Comparison of ENCODE assay signal across 1 cellular context in the genomic region with DNA sequence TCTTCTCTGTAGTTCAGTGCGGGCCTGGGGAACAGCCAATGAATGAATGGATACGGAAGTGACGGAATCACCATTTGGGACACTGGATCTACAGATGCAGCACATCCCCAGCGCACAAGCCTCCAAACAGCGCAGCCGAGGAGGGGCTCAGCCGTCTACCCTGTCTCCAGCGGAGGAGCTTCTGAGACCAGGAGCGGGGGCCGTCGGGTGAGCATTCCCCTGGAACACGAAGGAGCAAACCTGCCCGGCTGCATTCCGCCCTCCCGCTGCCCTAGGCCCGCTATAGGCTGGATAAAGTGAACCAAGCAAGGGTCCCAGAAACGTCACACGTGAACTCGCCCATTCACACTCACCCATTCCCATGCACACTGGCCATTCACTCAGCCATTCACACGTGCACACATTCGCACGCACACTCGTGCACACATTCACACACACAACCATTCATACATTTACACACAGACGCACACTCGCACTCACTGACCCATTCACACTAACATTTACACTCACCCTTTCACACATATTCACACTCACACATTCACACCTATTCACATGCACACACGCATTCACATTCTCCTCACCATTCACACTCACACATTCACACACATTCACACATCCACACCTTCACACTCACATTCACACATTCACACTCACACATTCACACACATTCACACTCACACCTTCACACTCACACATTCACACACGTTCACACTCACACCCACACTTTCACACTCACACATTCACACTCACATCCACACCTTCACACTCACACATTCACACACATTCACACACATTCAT.
A peak's percentile ranks its signal among the peaks of the same experiment; 100 is the strongest.
TF ChIP-seq lines count a peak whose summit lies in the region.

No MANE protein-coding gene starts in this region.

TF ChIP-seq in GM12878, 131 proteins besides CTCF, POLR2A, EP300 and RAD21:
- TF ChIP-seq, protein P1, sequence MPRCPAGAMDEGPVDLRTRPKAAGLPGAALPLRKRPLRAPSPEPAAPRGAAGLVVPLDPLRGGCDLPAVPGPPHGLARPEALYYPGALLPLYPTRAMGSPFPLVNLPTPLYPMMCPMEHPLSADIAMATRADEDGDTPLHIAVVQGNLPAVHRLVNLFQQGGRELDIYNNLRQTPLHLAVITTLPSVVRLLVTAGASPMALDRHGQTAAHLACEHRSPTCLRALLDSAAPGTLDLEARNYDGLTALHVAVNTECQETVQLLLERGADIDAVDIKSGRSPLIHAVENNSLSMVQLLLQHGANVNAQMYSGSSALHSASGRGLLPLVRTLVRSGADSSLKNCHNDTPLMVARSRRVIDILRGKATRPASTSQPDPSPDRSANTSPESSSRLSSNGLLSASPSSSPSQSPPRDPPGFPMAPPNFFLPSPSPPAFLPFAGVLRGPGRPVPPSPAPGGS (IDR thresholded peaks at IDR 0.05; ENCODE audit: borderline replicate concordance, insufficient read depth, low read depth, low read length, poor library complexity, severe bottlenecking), result peak; percentile 97
- TF ChIP-seq NFIC (IDR thresholded peaks at IDR 0.05; ENCODE audit: low read depth, low read length) (0 out of 2 replicates have a peak, but pooled peaks have one; percentile 16), KLF5 (IDR thresholded peaks at IDR 0.05; ENCODE audit: partially characterized antibody) (no peak), CEBPB (IDR thresholded peaks at IDR 0.05; ENCODE audit: borderline replicate concordance in 1 of 2, low read depth in 2 of 2, low read length in 2 of 2) (no peak), SMARCA5 (IDR thresholded peaks at IDR 0.05) (no peak), TCF3 (IDR thresholded peaks at IDR 0.05; ENCODE audit: borderline replicate concordance, insufficient read depth, low read depth, low read length) (peak; percentile 52; the same call in 1 of the 2 replicates), TARDBP (IDR thresholded peaks at IDR 0.05; ENCODE audit: borderline replicate concordance) (no peak), ESRRA (IDR thresholded peaks at IDR 0.05; ENCODE audit: low read length) (no peak), NBN (IDR thresholded peaks at IDR 0.05) (no peak), WRNIP1 (IDR thresholded peaks at IDR 0.05; ENCODE audit: borderline replicate concordance, low read depth, low read length) (no peak), STAT1 (conservative IDR thresholded peaks at IDR 0.05) (no peak)
- TF ChIP-seq, protein P2, sequence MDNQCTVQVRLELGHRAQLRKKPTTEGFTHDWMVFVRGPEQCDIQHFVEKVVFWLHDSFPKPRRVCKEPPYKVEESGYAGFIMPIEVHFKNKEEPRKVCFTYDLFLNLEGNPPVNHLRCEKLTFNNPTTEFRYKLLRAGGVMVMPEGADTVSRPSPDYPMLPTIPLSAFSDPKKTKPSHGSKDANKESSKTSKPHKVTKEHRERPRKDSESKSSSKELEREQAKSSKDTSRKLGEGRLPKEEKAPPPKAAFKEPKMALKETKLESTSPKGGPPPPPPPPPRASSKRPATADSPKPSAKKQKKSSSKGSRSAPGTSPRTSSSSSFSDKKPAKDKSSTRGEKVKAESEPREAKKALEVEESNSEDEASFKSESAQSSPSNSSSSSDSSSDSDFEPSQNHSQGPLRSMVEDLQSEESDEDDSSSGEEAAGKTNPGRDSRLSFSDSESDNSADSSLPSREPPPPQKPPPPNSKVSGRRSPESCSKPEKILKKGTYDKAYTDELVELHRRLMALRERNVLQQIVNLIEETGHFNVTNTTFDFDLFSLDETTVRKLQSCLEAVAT (IDR thresholded peaks at IDR 0.05), result no peak
- TF ChIP-seq, protein P3, sequence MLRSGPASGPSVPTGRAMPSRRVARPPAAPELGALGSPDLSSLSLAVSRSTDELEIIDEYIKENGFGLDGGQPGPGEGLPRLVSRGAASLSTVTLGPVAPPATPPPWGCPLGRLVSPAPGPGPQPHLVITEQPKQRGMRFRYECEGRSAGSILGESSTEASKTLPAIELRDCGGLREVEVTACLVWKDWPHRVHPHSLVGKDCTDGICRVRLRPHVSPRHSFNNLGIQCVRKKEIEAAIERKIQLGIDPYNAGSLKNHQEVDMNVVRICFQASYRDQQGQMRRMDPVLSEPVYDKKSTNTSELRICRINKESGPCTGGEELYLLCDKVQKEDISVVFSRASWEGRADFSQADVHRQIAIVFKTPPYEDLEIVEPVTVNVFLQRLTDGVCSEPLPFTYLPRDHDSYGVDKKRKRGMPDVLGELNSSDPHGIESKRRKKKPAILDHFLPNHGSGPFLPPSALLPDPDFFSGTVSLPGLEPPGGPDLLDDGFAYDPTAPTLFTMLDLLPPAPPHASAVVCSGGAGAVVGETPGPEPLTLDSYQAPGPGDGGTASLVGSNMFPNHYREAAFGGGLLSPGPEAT (IDR thresholded peaks at IDR 0.05; ENCODE audit: low read depth), result no peak
- TF ChIP-seq, protein P4, sequence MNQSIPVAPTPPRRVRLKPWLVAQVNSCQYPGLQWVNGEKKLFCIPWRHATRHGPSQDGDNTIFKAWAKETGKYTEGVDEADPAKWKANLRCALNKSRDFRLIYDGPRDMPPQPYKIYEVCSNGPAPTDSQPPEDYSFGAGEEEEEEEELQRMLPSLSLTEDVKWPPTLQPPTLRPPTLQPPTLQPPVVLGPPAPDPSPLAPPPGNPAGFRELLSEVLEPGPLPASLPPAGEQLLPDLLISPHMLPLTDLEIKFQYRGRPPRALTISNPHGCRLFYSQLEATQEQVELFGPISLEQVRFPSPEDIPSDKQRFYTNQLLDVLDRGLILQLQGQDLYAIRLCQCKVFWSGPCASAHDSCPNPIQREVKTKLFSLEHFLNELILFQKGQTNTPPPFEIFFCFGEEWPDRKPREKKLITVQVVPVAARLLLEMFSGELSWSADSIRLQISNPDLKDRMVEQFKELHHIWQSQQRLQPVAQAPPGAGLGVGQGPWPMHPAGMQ (IDR thresholded peaks at IDR 0.05; ENCODE audit: borderline replicate concordance), result peak; percentile 22; the same call in 1 of the 2 replicates
- TF ChIP-seq, protein P5, sequence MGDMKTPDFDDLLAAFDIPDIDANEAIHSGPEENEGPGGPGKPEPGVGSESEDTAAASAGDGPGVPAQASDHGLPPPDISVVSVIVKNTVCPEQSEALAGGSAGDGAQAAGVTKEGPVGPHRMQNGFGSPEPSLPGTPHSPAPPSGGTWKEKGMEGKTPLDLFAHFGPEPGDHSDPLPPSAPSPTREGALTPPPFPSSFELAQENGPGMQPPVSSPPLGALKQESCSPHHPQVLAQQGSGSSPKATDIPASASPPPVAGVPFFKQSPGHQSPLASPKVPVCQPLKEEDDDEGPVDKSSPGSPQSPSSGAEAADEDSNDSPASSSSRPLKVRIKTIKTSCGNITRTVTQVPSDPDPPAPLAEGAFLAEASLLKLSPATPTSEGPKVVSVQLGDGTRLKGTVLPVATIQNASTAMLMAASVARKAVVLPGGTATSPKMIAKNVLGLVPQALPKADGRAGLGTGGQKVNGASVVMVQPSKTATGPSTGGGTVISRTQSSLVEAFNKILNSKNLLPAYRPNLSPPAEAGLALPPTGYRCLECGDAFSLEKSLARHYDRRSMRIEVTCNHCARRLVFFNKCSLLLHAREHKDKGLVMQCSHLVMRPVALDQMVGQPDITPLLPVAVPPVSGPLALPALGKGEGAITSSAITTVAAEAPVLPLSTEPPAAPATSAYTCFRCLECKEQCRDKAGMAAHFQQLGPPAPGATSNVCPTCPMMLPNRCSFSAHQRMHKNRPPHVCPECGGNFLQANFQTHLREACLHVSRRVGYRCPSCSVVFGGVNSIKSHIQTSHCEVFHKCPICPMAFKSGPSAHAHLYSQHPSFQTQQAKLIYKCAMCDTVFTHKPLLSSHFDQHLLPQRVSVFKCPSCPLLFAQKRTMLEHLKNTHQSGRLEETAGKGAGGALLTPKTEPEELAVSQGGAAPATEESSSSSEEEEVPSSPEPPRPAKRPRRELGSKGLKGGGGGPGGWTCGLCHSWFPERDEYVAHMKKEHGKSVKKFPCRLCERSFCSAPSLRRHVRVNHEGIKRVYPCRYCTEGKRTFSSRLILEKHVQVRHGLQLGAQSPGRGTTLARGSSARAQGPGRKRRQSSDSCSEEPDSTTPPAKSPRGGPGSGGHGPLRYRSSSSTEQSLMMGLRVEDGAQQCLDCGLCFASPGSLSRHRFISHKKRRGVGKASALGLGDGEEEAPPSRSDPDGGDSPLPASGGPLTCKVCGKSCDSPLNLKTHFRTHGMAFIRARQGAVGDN (IDR thresholded peaks at IDR 0.05), result no peak
- TF ChIP-seq, protein P6, sequence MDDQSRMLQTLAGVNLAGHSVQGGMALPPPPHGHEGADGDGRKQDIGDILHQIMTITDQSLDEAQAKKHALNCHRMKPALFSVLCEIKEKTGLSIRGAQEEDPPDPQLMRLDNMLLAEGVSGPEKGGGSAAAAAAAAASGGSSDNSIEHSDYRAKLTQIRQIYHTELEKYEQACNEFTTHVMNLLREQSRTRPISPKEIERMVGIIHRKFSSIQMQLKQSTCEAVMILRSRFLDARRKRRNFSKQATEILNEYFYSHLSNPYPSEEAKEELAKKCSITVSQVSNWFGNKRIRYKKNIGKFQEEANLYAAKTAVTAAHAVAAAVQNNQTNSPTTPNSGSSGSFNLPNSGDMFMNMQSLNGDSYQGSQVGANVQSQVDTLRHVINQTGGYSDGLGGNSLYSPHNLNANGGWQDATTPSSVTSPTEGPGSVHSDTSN (IDR thresholded peaks at IDR 0.05; ENCODE audit: insufficient replicate concordance, low read depth, low read length), result peak; percentile 53
